In genomic region chrX:108362026-108362425, GRCh38 we compare ENCODE assay signal across 21 cellular contexts.
DNase-seq lines count a peak whose midpoint lies in the region; ATAC-seq, FAIRE-seq and TF ChIP-seq lines count a peak whose summit lies in the region.
"Had no signal": no experiment of that assay in that cellular context is flagged by ENCODE, and none has a peak within 500 bp of the region (broad histone marks: within the 10 kb centered on the region; RNA-seq: fewer than 3 reads in every experiment).

No MANE protein-coding gene starts in this region.

- no peak for ATAC-seq in K562
- no peak for ATAC-seq in GM18858 (IDR thresholded peaks at IDR 0.05; ENCODE audit: unreplicated experiment)
- ATAC-seq: HCT116, psoas muscle, T-helper 17 cell had no signal

- no peaks in the 10 kb centered on the region for H4K20me1 ChIP-seq in K562 (replicated peaks; ENCODE audit: control insufficient read depth, insufficient read depth, low read length)
- no peaks in the 10 kb centered on the region for H4K20me1 ChIP-seq in keratinocyte (ENCODE audit: control insufficient read depth, extremely low read depth, insufficient read depth, low read length)
- H4K20me1 ChIP-seq in MM.1S (ENCODE audit: insufficient read depth, low read length), result no peaks in the 10 kb centered on the region
- H4K20me1 ChIP-seq: BLaER1 treated with 17β-estradiol and CSF1 and Interleukin-3, amounts not matched to agents 10 nM and 100 nM had no signal

- H3K4me3 Mint-ChIP-seq in MCF 10A (ENCODE audit: unreplicated experiment) (peak overlapping the region; percentile 2), type B pancreatic cell (no peak overlapping the region), Caco-2 (ENCODE audit: unreplicated experiment) (no peak overlapping the region)
- H3K4me3 Mint-ChIP-seq: activated T-cell treated with anti-CD3 and anti-CD28 coated beads, Interleukin-2, amount 50 U/mL, for 24 hours; T-helper 17 cell had no signal

- no peak overlapping the region for H3K4me3 ChIP-seq in breast epithelium
- no peak overlapping the region for H3K4me3 ChIP-seq in K562
- no peak overlapping the region for H3K4me3 ChIP-seq in keratinocyte (ENCODE audit: control insufficient read depth in 2 of 3, extremely low read depth in 1 of 3, insufficient read depth in 2 of 3, low read depth in 1 of 3, low read length in 3 of 3)
- H3K4me3 ChIP-seq in MM.1S (ENCODE audit: low read length), result no peak overlapping the region
- no peak overlapping the region for H3K4me3 ChIP-seq in Caco-2 (ENCODE audit: low read depth, low read length)
- H3K4me3 ChIP-seq: BLaER1 treated with 17β-estradiol and CSF1 and Interleukin-3, amounts not matched to agents 10 nM and 100 nM; lung; psoas muscle; SK-N-MC; suprapubic skin; uterus had no signal

- no peak for TF ChIP-seq RAD21 in K562 (CRISPR knock-in tag; conservative IDR thresholded peaks at IDR 0.05 in 1 of 2, IDR thresholded peaks at IDR 0.05 in 1 of 2)

- FAIRE-seq in K562 (lab: Jason Lieb, UNC) (no peak), keratinocyte (lab: Jason Lieb, UNC) (no peak)

- dilution Hi-C loops in keratinocyte (cut with MboI; ENCODE audit: extremely low pct_ligation_motif_present, low sequenced_read_pairs), result no loop called here

- peaks cover 81% of the 10 kb centered on the region for H3K27me3 Mint-ChIP-seq in MCF 10A (ENCODE audit: insufficient read depth, unreplicated experiment)
- no peaks in the 10 kb centered on the region for H3K27me3 Mint-ChIP-seq in type B pancreatic cell
- no peaks in the 10 kb centered on the region for H3K27me3 Mint-ChIP-seq in Caco-2 (ENCODE audit: insufficient read depth, unreplicated experiment)
- H3K27me3 Mint-ChIP-seq: T-helper 17 cell had no signal

- H3K9me2 ChIP-seq in MM.1S (replicated peaks; ENCODE audit: insufficient read depth, low read length), result no peaks in the 10 kb centered on the region

- CTCF ChIA-PET in MCF 10A (lab: Yijun Ruan, JAX), result no interaction called here
- CTCF ChIA-PET in K562 (lab: Yijun Ruan, JAX; ENCODE audit: low intra/inter-chr PET ratio), result no interaction called here
- CTCF ChIA-PET in Caco-2 (lab: Charles Lee), result no interaction called here

- H3K9me3 ChIP-seq in breast epithelium (no peaks in the 10 kb centered on the region), K562 (replicated peaks; ENCODE audit: control insufficient read depth, insufficient read depth, low read depth, low read length) (no peaks in the 10 kb centered on the region), keratinocyte (ENCODE audit: control insufficient read depth, low read depth, low read length) (no peaks in the 10 kb centered on the region), MM.1S (replicated peaks; ENCODE audit: insufficient read depth, low read length) (no peaks in the 10 kb centered on the region), Caco-2 (no peaks in the 10 kb centered on the region)
- H3K9me3 ChIP-seq: BLaER1 treated with 17β-estradiol and CSF1 and Interleukin-3, amounts not matched to agents 10 nM and 100 nM; psoas muscle; suprapubic skin; uterus had no signal

- H3K4me1 Mint-ChIP-seq in MCF 10A (ENCODE audit: insufficient read depth, unreplicated experiment), result peaks cover 19% of the 10 kb centered on the region
- H3K4me1 Mint-ChIP-seq in type B pancreatic cell (ENCODE audit: unreplicated experiment), result peaks cover 7% of the 10 kb centered on the region
- H3K4me1 Mint-ChIP-seq in Caco-2 (ENCODE audit: low read depth, unreplicated experiment), result peaks cover 22% of the 10 kb centered on the region
- H3K4me1 Mint-ChIP-seq: T-helper 17 cell had no signal

- H3K79me2 ChIP-seq in K562 (ENCODE audit: control insufficient read depth, insufficient read depth, low read length), result no peaks in the 10 kb centered on the region
- no peaks in the 10 kb centered on the region for H3K79me2 ChIP-seq in keratinocyte (ENCODE audit: control insufficient read depth, insufficient read depth, low read length)
- no peaks in the 10 kb centered on the region for H3K79me2 ChIP-seq in MM.1S (ENCODE audit: low read length)

- H3K36me3 Mint-ChIP-seq in MCF 10A (ENCODE audit: insufficient read depth, unreplicated experiment) (no peaks in the 10 kb centered on the region), type B pancreatic cell (peaks cover 4% of the 10 kb centered on the region), Caco-2 (ENCODE audit: insufficient read depth, unreplicated experiment) (no peaks in the 10 kb centered on the region)

- H3K27ac ChIP-seq in breast epithelium, result no peak overlapping the region
- H3K27ac ChIP-seq in K562 (ENCODE audit: extremely low read depth, low read depth, low read length), result no peak overlapping the region
- H3K27ac ChIP-seq in keratinocyte (ENCODE audit: control insufficient read depth, insufficient read depth, low read length), result no peak overlapping the region
- no peak overlapping the region for H3K27ac ChIP-seq in MM.1S (ENCODE audit: low read length)
- H3K27ac ChIP-seq: BLaER1 treated with 17β-estradiol and CSF1 and Interleukin-3, amounts not matched to agents 10 nM and 100 nM; psoas muscle; SK-N-MC; suprapubic skin had no signal

- no peak overlapping the region for H3K4me2 ChIP-seq in K562 (ENCODE audit: insufficient read depth, low read length)
- peak overlapping the region; percentile 37 for H3K4me2 ChIP-seq in keratinocyte (ENCODE audit: control insufficient read depth, extremely low read depth, insufficient read depth, low read depth, low read length)
- H3K4me2 ChIP-seq in MM.1S (ENCODE audit: low read depth, low read length), result no peak overlapping the region
- H3K4me2 ChIP-seq: BLaER1 treated with 17β-estradiol and CSF1 and Interleukin-3, amounts not matched to agents 10 nM and 100 nM had no signal

- DNase-seq in MCF 10A (ENCODE audit: unreplicated experiment) (peak; percentile 36), breast epithelium (ENCODE audit: low spot score in 2 of 2) (no peak), K562 (ENCODE audit: extremely low read depth in 1 of 4, low spot score in 3 of 4) (no peak), keratinocyte (ENCODE audit: low read depth, low spot score) (no peak), type B pancreatic cell (ENCODE audit: extremely low spot score, unreplicated experiment) (no peak), MM.1S (no peak), Caco-2 (no peak)
- DNase-seq: activated CD4-positive, alpha-beta T cell treated with anti-CD3 and anti-CD28 coated beads for 48 hours; activated T-cell treated with anti-CD3 and anti-CD28 coated beads, Interleukin-2, amount 50 U/mL, for 24 hours; NCI-H1436; NCI-H524 treated with DMSO at 0.1 percent for 48 hours; psoas muscle; stimulated activated CD4-positive, alpha-beta T cell treated with anti-CD3 and anti-CD28 coated beads, Interleukin-2, amount 100 ng/mL, for 24 hours; T-helper 17 cell; uterus had no signal

- no peak overlapping the region for H3K9ac ChIP-seq in K562 (ENCODE audit: insufficient read depth in 1 of 2, low read depth in 2 of 2, low read length in 2 of 2)
- H3K9ac ChIP-seq in keratinocyte (ENCODE audit: control insufficient read depth, extremely low read depth, insufficient read depth, low read length), result no peak overlapping the region
- H3K9ac ChIP-seq in MM.1S (ENCODE audit: low read length), result no peak overlapping the region
- H3K9ac ChIP-seq: BLaER1 treated with 17β-estradiol and CSF1 and Interleukin-3, amounts not matched to agents 10 nM and 100 nM had no signal

- intact Hi-C loops in MCF 10A (cut with micrococcal nuclease) (no loop called here), breast epithelium (cut with DNase I; ENCODE audit: low total_unique reads) (no loop called here), K562 (cut with micrococcal nuclease) (no loop called here), Caco-2 (cut with micrococcal nuclease; ENCODE audit: unreplicated experiment) (no loop called here)

- no peak for TF ChIP-seq POLR2A in breast epithelium (IDR thresholded peaks at IDR 0.05)
- no peak for TF ChIP-seq POLR2A in K562 (conservative IDR thresholded peaks at IDR 0.05)

- H3K4me1 ChIP-seq in breast epithelium, result no peaks in the 10 kb centered on the region
- H3K4me1 ChIP-seq in K562 (replicated peaks in 1 of 2; ENCODE audit: control insufficient read depth in 2 of 2, insufficient read depth in 2 of 2, low read length in 2 of 2), result no peaks in the 10 kb centered on the region
- H3K4me1 ChIP-seq in keratinocyte (ENCODE audit: control insufficient read depth, extremely low read depth, insufficient read depth, low read length), result peaks cover 10% of the 10 kb centered on the region
- no peaks in the 10 kb centered on the region for H3K4me1 ChIP-seq in MM.1S (ENCODE audit: low read length)
- peaks cover 16% of the 10 kb centered on the region for H3K4me1 ChIP-seq in Caco-2
- H3K4me1 ChIP-seq: psoas muscle, suprapubic skin, uterus had no signal

- in situ Hi-C loops in K562 (cut with MboI), result no loop called here

- H3K36me3 ChIP-seq in breast epithelium (no peaks in the 10 kb centered on the region), K562 (ENCODE audit: control insufficient read depth, insufficient read depth, low read length) (no peaks in the 10 kb centered on the region), keratinocyte (ENCODE audit: control insufficient read depth in 2 of 2, extremely low read depth in 1 of 2, insufficient read depth in 2 of 2, low read length in 2 of 2) (no peaks in the 10 kb centered on the region), MM.1S (replicated peaks; ENCODE audit: insufficient read depth, low read length) (no peaks in the 10 kb centered on the region), Caco-2 (ENCODE audit: control insufficient read depth, insufficient read depth, low read length) (no peaks in the 10 kb centered on the region)
- H3K36me3 ChIP-seq: BLaER1 treated with 17β-estradiol and CSF1 and Interleukin-3, amounts not matched to agents 10 nM and 100 nM; suprapubic skin; uterus had no signal

- no peak for TF ChIP-seq CTCF in MCF 10A (IDR thresholded peaks at IDR 0.05; ENCODE audit: unreplicated experiment)
- TF ChIP-seq CTCF in breast epithelium (IDR thresholded peaks at IDR 0.05), result no peak
- no peak for TF ChIP-seq CTCF in K562 (IDR thresholded peaks at IDR 0.05 in 2 of 3, conservative IDR thresholded peaks at IDR 0.05 in 1 of 3; ENCODE audit: insufficient read depth in 2 of 3, low read depth in 1 of 3, low read length in 3 of 3)
- no peak for TF ChIP-seq CTCF in keratinocyte (optimal IDR thresholded peaks at IDR 0.05 in 1 of 3, IDR thresholded peaks at IDR 0.05 in 1 of 3, conservative IDR thresholded peaks at IDR 0.05 in 1 of 3; ENCODE audit: extremely low read depth in 1 of 3, insufficient read depth in 2 of 3, low read length in 3 of 3)
- no peak for TF ChIP-seq CTCF in type B pancreatic cell (conservative IDR thresholded peaks at IDR 0.05)
- no peak for TF ChIP-seq CTCF in MM.1S (IDR thresholded peaks at IDR 0.05; ENCODE audit: low read length)
- no peak for TF ChIP-seq CTCF in Caco-2 (IDR thresholded peaks at IDR 0.05; ENCODE audit: insufficient read depth in 1 of 2, low read depth in 1 of 2, low read length in 1 of 2, severe bottlenecking in 1 of 2, unreplicated experiment in 1 of 2)

- WGBS in K562 (ENCODE audit: insufficient coverage, low coverage, missing lambda C conversion rate), result 0% methylated on average over 1 of the region's 1 CpG

- no peak overlapping the region for H3K27ac Mint-ChIP-seq in MCF 10A (ENCODE audit: low read depth, unreplicated experiment)
- peak overlapping the region; percentile 25 for H3K27ac Mint-ChIP-seq in type B pancreatic cell
- no peak overlapping the region for H3K27ac Mint-ChIP-seq in Caco-2 (ENCODE audit: unreplicated experiment)
- H3K27ac Mint-ChIP-seq: activated T-cell treated with anti-CD3 and anti-CD28 coated beads, Interleukin-2, amount 50 U/mL, for 24 hours; T-helper 17 cell had no signal

- H3K9me3 Mint-ChIP-seq in MCF 10A (ENCODE audit: unreplicated experiment), result no peaks in the 10 kb centered on the region
- H3K9me3 Mint-ChIP-seq in type B pancreatic cell, result peaks cover 5% of the 10 kb centered on the region
- no peaks in the 10 kb centered on the region for H3K9me3 Mint-ChIP-seq in Caco-2 (ENCODE audit: unreplicated experiment)
- H3K9me3 Mint-ChIP-seq: activated T-cell treated with anti-CD3 and anti-CD28 coated beads, Interleukin-2, amount 50 U/mL, for 24 hours had no signal

- H3K9me1 ChIP-seq in K562 (ENCODE audit: control insufficient read depth, insufficient read depth, low read length) (no peaks in the 10 kb centered on the region), keratinocyte (ENCODE audit: control insufficient read depth, extremely low read depth, insufficient read depth, low read length) (no peaks in the 10 kb centered on the region)

- H3F3A ChIP-seq in MM.1S (ENCODE audit: insufficient read depth, low read length), result no peaks in the 10 kb centered on the region

- no TSS peak for BruUV-seq in MCF 10A (replicated peaks; lab: Mats Ljungman, UMichigan)
- BruUV-seq in K562 (replicated peaks; lab: Mats Ljungman, UMichigan), result no TSS peak
- BruUV-seq in Caco-2 (replicated peaks; lab: Mats Ljungman, UMichigan), result no TSS peak

- POLR2A ChIA-PET in MCF 10A (lab: Yijun Ruan, JAX), result interaction anchor here (0.7 to 1.4 kb wide), 4 partner anchors 11 to 78 kb away, joined by 3 to 6 read pairs (median 3); partner anchors contain the start of genes COL4A5 and COL4A6
- POLR2A ChIA-PET in K562 (lab: Yijun Ruan, JAX), result no interaction called here
- POLR2A ChIA-PET in Caco-2 (lab: Charles Lee), result no interaction called here

- H2AFZ ChIP-seq in K562 (ENCODE audit: low read depth, low read length) (no peak overlapping the region), keratinocyte (ENCODE audit: control insufficient read depth, low read length) (no peak overlapping the region), MM.1S (ENCODE audit: low read length) (no peak overlapping the region)

- H3K27me3 ChIP-seq in breast epithelium (peaks cover 0 to 55% of the 10 kb centered on the region in 2 donors), K562 (ENCODE audit: control insufficient read depth in 2 of 2, insufficient read depth in 2 of 2, low read length in 2 of 2) (no peaks in the 10 kb centered on the region), keratinocyte (ENCODE audit: control insufficient read depth, extremely low read depth, insufficient read depth, low read length) (peaks cover 6% of the 10 kb centered on the region), MM.1S (replicated peaks; ENCODE audit: insufficient read depth, low read length) (no peaks in the 10 kb centered on the region), Caco-2 (replicated peaks; ENCODE audit: control insufficient read depth, insufficient read depth, low read length) (no peaks in the 10 kb centered on the region)
- H3K27me3 ChIP-seq: suprapubic skin, uterus had no signal

- TF ChIP-seq EP300 in K562 (IDR thresholded peaks at IDR 0.05; ENCODE audit: low read length), result no peak
